Comparison of ENCODE assay signal across 12 cellular contexts in the genomic region with DNA sequence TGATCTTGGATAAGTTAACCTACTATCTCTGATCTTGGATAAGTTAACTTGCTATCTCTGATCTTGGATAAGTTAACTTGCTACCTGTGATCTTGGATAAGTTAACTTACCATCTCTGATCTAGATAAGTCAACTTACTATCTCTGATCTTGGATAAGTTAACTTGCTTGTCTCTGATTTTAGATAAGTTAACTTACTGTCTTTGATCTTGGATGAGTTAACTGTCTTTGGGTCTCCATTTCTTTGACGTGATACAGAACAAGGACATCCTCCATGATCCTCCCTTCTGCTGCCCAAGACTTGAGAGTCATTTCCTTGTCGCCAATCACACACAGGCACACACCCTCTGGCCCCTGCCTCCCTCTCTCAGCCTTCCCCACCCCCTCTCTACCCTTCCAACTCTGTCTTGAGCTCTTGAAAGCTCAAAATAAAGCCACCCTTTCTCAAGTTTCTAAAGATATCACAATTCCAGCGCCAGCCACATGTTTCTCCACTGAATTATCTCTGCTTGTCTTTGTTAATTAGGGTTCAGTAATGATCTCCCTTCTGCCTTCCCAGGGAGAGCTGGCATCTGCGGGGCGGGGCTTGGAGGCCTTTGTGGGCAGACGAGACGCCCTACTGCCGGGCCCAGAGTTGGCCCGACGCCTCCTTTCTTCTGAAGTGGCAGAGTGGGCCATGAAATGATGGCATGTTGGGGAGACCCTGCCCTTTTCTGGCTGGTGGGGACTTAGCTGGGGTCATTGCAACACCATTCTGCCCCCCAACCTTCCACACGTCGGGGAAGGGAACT.
DNase-seq lines count a peak whose midpoint lies in the region; ATAC-seq, FAIRE-seq and TF ChIP-seq lines count a peak whose summit lies in the region.
"Had no signal": no experiment of that assay in that cellular context is flagged by ENCODE, and none has a peak within 500 bp of the region (broad histone marks: within the 10 kb centered on the region; RNA-seq: fewer than 3 reads in every experiment).

No MANE protein-coding gene starts in this region.

- no peak for TF ChIP-seq POLR2A in Peyer's patch (IDR thresholded peaks at IDR 0.05)
- no peak for TF ChIP-seq POLR2A in gastrocnemius medialis (IDR thresholded peaks at IDR 0.05)

- TF ChIP-seq CTCF in DOHH2 (IDR thresholded peaks at IDR 0.05; ENCODE audit: low read depth, low read length, poor library complexity, severe bottlenecking) (no peak), Peyer's patch (IDR thresholded peaks at IDR 0.05) (no peak), heart right ventricle (IDR thresholded peaks at IDR 0.05) (no peak), gastrocnemius medialis (IDR thresholded peaks at IDR 0.05 in 4 of 5, conservative IDR thresholded peaks at IDR 0.05 in 1 of 5) (no peak)

- H3K27ac ChIP-seq in DOHH2 (ENCODE audit: low read depth, low read length) (no peak overlapping the region), Peyer's patch (peak overlapping the region in 1 of 4 donors; percentile 3), heart right ventricle (peak overlapping the region in 5 of 10 donors; percentile 14 to 44 (median 39)), gastrocnemius medialis (peak overlapping the region; percentile 5 to 22 (median 17))
- H3K27ac ChIP-seq: SJCRH30, testis had no signal

- no peaks in the 10 kb centered on the region for H3K79me2 ChIP-seq in DOHH2 (ENCODE audit: control insufficient read depth, low read length)

- H4K20me1 ChIP-seq in DOHH2 (ENCODE audit: control insufficient read depth, insufficient read depth, low read depth, low read length): no peaks in the 10 kb centered on the region

- intact Hi-C loops in heart right ventricle (cut with DNase I) (loop anchor here in 1 of 10 donors (10.0 kb wide), 1 partner anchor 62 kb away; no protein-coding TSS in a partner anchor), gastrocnemius medialis (cut with DNase I; ENCODE audit: low total_unique reads) (no loop called here)

- H3K4me1 ChIP-seq in DOHH2 (ENCODE audit: control insufficient read depth, low read length): peaks cover 34% of the 10 kb centered on the region
- no peaks in the 10 kb centered on the region for H3K4me1 ChIP-seq in Peyer's patch
- H3K4me1 ChIP-seq in heart right ventricle: no peaks in the 10 kb centered on the region
- H3K4me1 ChIP-seq in gastrocnemius medialis: no peaks in the 10 kb centered on the region
- H3K4me1 ChIP-seq: SJCRH30, testis had no signal

- ATAC-seq in heart right ventricle: peak in 6 of 8 donors; percentile 44 to 81 (median 56)
- no peak for ATAC-seq in gastrocnemius medialis

- FAIRE-seq in GM19239 (lab: Jason Lieb, UNC): no peak

- H3K9me3 ChIP-seq in DOHH2 (ENCODE audit: control insufficient read depth, insufficient read depth, low read length): no peaks in the 10 kb centered on the region
- no peaks in the 10 kb centered on the region for H3K9me3 ChIP-seq in Peyer's patch
- no peaks in the 10 kb centered on the region for H3K9me3 ChIP-seq in heart right ventricle
- no peaks in the 10 kb centered on the region for H3K9me3 ChIP-seq in gastrocnemius medialis
- H3K9me3 ChIP-seq: SJCRH30, testis had no signal

- DNase-seq in Peyer's patch: peak in 2 of 3 donors; percentile 52 to 66
- peak; percentile 30 to 45 for DNase-seq in heart right ventricle
- DNase-seq in gastrocnemius medialis: no peak
- no peak for DNase-seq in ACHN
- DNase-seq in C1 segment of cervical spinal cord (lab: John Stamatoyannopoulos, UW): no peak
- DNase-seq in GM19239 (ENCODE audit: insufficient read length, low spot score): no peak
- DNase-seq in NCI-H226: no peak
- DNase-seq: activated T-cell treated with anti-CD3 and anti-CD28 coated beads for 4 hours, NCI-H82, SJCRH30, testis had no signal

- H3K9me2 ChIP-seq in DOHH2 (replicated peaks; ENCODE audit: control insufficient read depth, low read length): no peaks in the 10 kb centered on the region

- 56 to 60% methylated on average over 12 of the region's 12 CpGs for WGBS in heart right ventricle, 2 donors

- H3K4me2 ChIP-seq in DOHH2 (ENCODE audit: low read length): peak overlapping the region; percentile 45

- H3K4me3 ChIP-seq in DOHH2 (ENCODE audit: low read length): peak overlapping the region; percentile 10; the same call in 1 of the 2 replicates
- no peak overlapping the region for H3K4me3 ChIP-seq in Peyer's patch
- H3K4me3 ChIP-seq in heart right ventricle: no peak overlapping the region
- H3K4me3 ChIP-seq in gastrocnemius medialis: no peak overlapping the region
- H3K4me3 ChIP-seq: SJCRH30, testis had no signal

- in situ Hi-C loops in gastrocnemius medialis (cut with MboI; ENCODE audit: low sequenced_read_pairs in 4 of 4) (no loop called here), ACHN (cut with HindIII; ENCODE audit: low pct_ligation_motif_present, low pct_unique_long_range_greater_than_20kb, low sequenced_read_pairs) (loop anchor here (25.0 kb wide), 1 partner anchor 160 kb away; no protein-coding TSS in a partner anchor)

- H3K36me3 ChIP-seq in DOHH2 (ENCODE audit: control insufficient read depth, low read length) (0 out of 2 replicates have a peak, but pooled peaks cover 3% of the 10 kb centered on the region), Peyer's patch (no peaks in the 10 kb centered on the region), heart right ventricle (no peaks in the 10 kb centered on the region), gastrocnemius medialis (no peaks in the 10 kb centered on the region)

- H3F3A ChIP-seq in DOHH2 (ENCODE audit: control insufficient read depth, insufficient read depth): 0 out of 2 replicates have a peak, but pooled peaks cover 3% of the 10 kb centered on the region

- H3K27me3 ChIP-seq in DOHH2 (ENCODE audit: control insufficient read depth, low read length) (no peaks in the 10 kb centered on the region), Peyer's patch (no peaks in the 10 kb centered on the region), heart right ventricle (no peaks in the 10 kb centered on the region), gastrocnemius medialis (no peaks in the 10 kb centered on the region)
- H3K27me3 ChIP-seq: SJCRH30, testis had no signal

Comparison
In these comparisons a context has a peak if more than half of its experiments do, and no peak if none do; other contexts are left out.
1. DNase-seq: peak in Peyer's patch (2 of 3) and heart right ventricle (2 of 2); none in gastrocnemius medialis (0 of 2), ACHN (single experiment), C1 segment of cervical spinal cord (0 of 14), GM19239 (single experiment) and NCI-H226 (single experiment).
2. ATAC-seq: peak in heart right ventricle (6 of 8); none in gastrocnemius medialis (0 of 2).